ENCODE assay signal across 27 cellular contexts in the genomic region with DNA sequence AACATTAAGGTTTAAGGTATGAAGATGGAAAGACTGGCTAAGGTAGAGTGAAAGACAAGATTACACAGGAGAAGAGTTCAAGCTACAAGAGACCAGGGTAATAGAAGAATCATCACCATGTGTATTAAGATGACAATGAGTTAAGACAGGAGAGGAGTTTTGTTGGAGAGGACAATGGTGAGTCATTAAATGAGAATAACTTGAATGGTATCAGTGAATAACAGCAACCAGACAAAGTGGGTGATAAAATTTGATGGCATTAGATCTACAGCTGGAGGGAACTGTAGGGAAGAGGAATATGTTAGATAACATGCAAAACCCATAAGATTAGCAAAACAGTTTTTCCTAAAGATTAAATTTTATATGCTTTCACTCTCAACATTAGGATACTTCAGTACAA. TPM values are rescaled to one million over a fixed set of nuclear protein-coding genes. Genes with fewer than 3 reads are reported as not detected.
A peak's percentile ranks its signal among the peaks of the same experiment; 100 is the strongest.
DNase-seq lines count a peak whose midpoint lies in the region; ATAC-seq and TF ChIP-seq lines count a peak whose summit lies in the region.
"Had no signal": no experiment of that assay in that cellular context is flagged by ENCODE, and none has a peak within 500 bp of the region (broad histone marks: within the 10 kb centered on the region; RNA-seq: fewer than 3 reads in every experiment).

No MANE protein-coding gene starts in this region.

- CTCF ChIA-PET in activated naive CD4-positive, alpha-beta T cell treated with anti-CD3 and anti-CD28 coated beads, Interleukin-2, amount 10 ng/mL, durations not matched to agents 7 days and 5 days (lab: Charles Lee), result interaction anchor here (0.8 to 3.2 kb wide), 3 partner anchors 17 to 108 kb away, joined by 3 to 10 read pairs (median 4); no protein-coding TSS in a partner anchor
- CTCF ChIA-PET in activated CD8-positive, alpha-beta T cell treated with anti-CD3 and anti-CD28 coated beads, Interleukin-2, amount 10 ng/mL, durations not matched to agents 7 days and 5 days (lab: Charles Lee), result interaction anchor here (1.0 to 3.9 kb wide), 6 partner anchors 10 to 108 kb away, joined by 3 to 29 read pairs (median 4); a partner anchor contains a TSS

- peaks cover 4% of the 10 kb centered on the region for H3K4me1 Mint-ChIP-seq in activated naive CD4-positive, alpha-beta T cell treated with anti-CD3 and anti-CD28 coated beads, Interleukin-2, amount 10 ng/mL, durations not matched to agents 7 days and 5 days
- peaks cover 11% of the 10 kb centered on the region for H3K4me1 Mint-ChIP-seq in activated CD8-positive, alpha-beta T cell treated with anti-CD3 and anti-CD28 coated beads, Interleukin-2, amount 10 ng/mL, durations not matched to agents 7 days and 5 days (ENCODE audit: low read depth)
- peaks cover 11% of the 10 kb centered on the region for H3K4me1 Mint-ChIP-seq in stimulated activated naive CD8-positive, alpha-beta T cell treated with anti-CD3 and anti-CD28 coated beads, Interleukin-15, amount 100 ng/mL, for 72 hours
- H3K4me1 Mint-ChIP-seq: activated B cell treated with CpG ODN at 0.5 μM for 24 hours, memory B cell had no signal

- no peak for DNase-seq in activated naive CD4-positive, alpha-beta T cell treated with anti-CD3 and anti-CD28 coated beads, Interleukin-2, amount 10 ng/mL, durations not matched to agents 7 days and 5 days
- DNase-seq in activated naive CD4-positive, alpha-beta T cell treated with anti-CD3 and anti-CD28 coated beads, Interleukin-2, amount 50 U/mL, for 72 hours (ENCODE audit: low spot score in 2 of 2), result no peak
- no peak for DNase-seq in activated CD8-positive, alpha-beta T cell treated with anti-CD3 and anti-CD28 coated beads, Interleukin-2, amount 10 ng/mL, durations not matched to agents 7 days and 5 days
- DNase-seq in fibroblast of mammary gland (ENCODE audit: low read depth) (peak; percentile 24), putamen (ENCODE audit: low spot score) (no peak)
- DNase-seq in stimulated activated naive CD8-positive, alpha-beta T cell treated with anti-CD3 and anti-CD28 coated beads, Interleukin-15, amount 100 ng/mL, for 72 hours, result no peak
- no peak for DNase-seq in effector CD8-positive, alpha-beta T cell (lab: John Stamatoyannopoulos, UW)
- DNase-seq: activated B cell treated with CpG ODN at 0.5 μM for 24 hours; activated CD4-positive, alpha-beta T cell treated with anti-CD3 and anti-CD28 coated beads, Interleukin-2, amount 50 U/mL, for 48 hours; activated naive CD4-positive, alpha-beta T cell; BE2C; central memory CD4-positive, alpha-beta T cell; dermis blood vessel endothelial cell; DMS53; GDM1; heart right ventricle; left cardiac atrium; NCI-H1048; NCI-H187; NCI-H526; psoas muscle; stimulated activated CD8-positive, alpha-beta memory T cell treated with anti-CD3 and anti-CD28 coated beads, Interleukin-4, amount 100 ng/mL, for 48 hours; substantia nigra had no signal

- no peaks in the 10 kb centered on the region for H3K27me3 Mint-ChIP-seq in activated naive CD4-positive, alpha-beta T cell treated with anti-CD3 and anti-CD28 coated beads, Interleukin-2, amount 10 ng/mL, durations not matched to agents 7 days and 5 days
- H3K27me3 Mint-ChIP-seq in activated CD8-positive, alpha-beta T cell treated with anti-CD3 and anti-CD28 coated beads, Interleukin-2, amount 10 ng/mL, durations not matched to agents 7 days and 5 days (ENCODE audit: low read depth), result no peaks in the 10 kb centered on the region
- H3K27me3 Mint-ChIP-seq in stimulated activated naive CD8-positive, alpha-beta T cell treated with anti-CD3 and anti-CD28 coated beads, Interleukin-15, amount 100 ng/mL, for 72 hours, result no peaks in the 10 kb centered on the region

- peak overlapping the region; percentile 4 for H3K27ac Mint-ChIP-seq in activated naive CD4-positive, alpha-beta T cell treated with anti-CD3 and anti-CD28 coated beads, Interleukin-2, amount 10 ng/mL, durations not matched to agents 7 days and 5 days
- H3K27ac Mint-ChIP-seq in activated naive CD4-positive, alpha-beta T cell treated with anti-CD3 and anti-CD28 coated beads, Interleukin-2, amount 50 U/mL, for 72 hours, result peak overlapping the region in 1 of 2 donors; percentile 1
- peak overlapping the region; percentile 56 for H3K27ac Mint-ChIP-seq in activated CD8-positive, alpha-beta T cell treated with anti-CD3 and anti-CD28 coated beads, Interleukin-2, amount 10 ng/mL, durations not matched to agents 7 days and 5 days
- H3K27ac Mint-ChIP-seq in stimulated activated naive CD8-positive, alpha-beta T cell treated with anti-CD3 and anti-CD28 coated beads, Interleukin-15, amount 100 ng/mL, for 72 hours, result peak overlapping the region in 1 of 2 donors; percentile 94
- H3K27ac Mint-ChIP-seq: activated B cell treated with CpG ODN at 0.5 μM for 24 hours; memory B cell; T-helper 1 cell treated with Interleukin-12 subunit alpha and Interleukin-12 subunit beta and Interleukin-4 antibody, amounts not matched to agents 30 μg/mL and 1 μg/mL, for 36 hours had no signal

- H3K36me3 Mint-ChIP-seq in activated naive CD4-positive, alpha-beta T cell treated with anti-CD3 and anti-CD28 coated beads, Interleukin-2, amount 10 ng/mL, durations not matched to agents 7 days and 5 days, result peaks cover 32% of the 10 kb centered on the region
- H3K36me3 Mint-ChIP-seq in activated naive CD4-positive, alpha-beta T cell treated with anti-CD3 and anti-CD28 coated beads, Interleukin-2, amount 50 U/mL, for 72 hours, result peaks cover 0 to 7% of the 10 kb centered on the region in 2 donors
- H3K36me3 Mint-ChIP-seq in activated CD8-positive, alpha-beta T cell treated with anti-CD3 and anti-CD28 coated beads, Interleukin-2, amount 10 ng/mL, durations not matched to agents 7 days and 5 days (ENCODE audit: low read depth), result peaks cover 50% of the 10 kb centered on the region
- H3K36me3 Mint-ChIP-seq: memory B cell had no signal

- POLR2A ChIA-PET in activated CD8-positive, alpha-beta T cell treated with anti-CD3 and anti-CD28 coated beads, Interleukin-2, amount 10 ng/mL, durations not matched to agents 7 days and 5 days (lab: Charles Lee), result interaction anchor here (0.5 to 0.6 kb wide), 2 partner anchors 18 to 159 kb away, joined by 3 read pairs; no protein-coding TSS in a partner anchor

- no peaks in the 10 kb centered on the region for H3K9me3 Mint-ChIP-seq in activated naive CD4-positive, alpha-beta T cell treated with anti-CD3 and anti-CD28 coated beads, Interleukin-2, amount 10 ng/mL, durations not matched to agents 7 days and 5 days
- no peaks in the 10 kb centered on the region for H3K9me3 Mint-ChIP-seq in activated naive CD4-positive, alpha-beta T cell treated with anti-CD3 and anti-CD28 coated beads, Interleukin-2, amount 50 U/mL, for 72 hours
- H3K9me3 Mint-ChIP-seq in activated CD8-positive, alpha-beta T cell treated with anti-CD3 and anti-CD28 coated beads, Interleukin-2, amount 10 ng/mL, durations not matched to agents 7 days and 5 days (ENCODE audit: insufficient read depth), result no peaks in the 10 kb centered on the region
- no peaks in the 10 kb centered on the region for H3K9me3 Mint-ChIP-seq in stimulated activated naive CD8-positive, alpha-beta T cell treated with anti-CD3 and anti-CD28 coated beads, Interleukin-15, amount 100 ng/mL, for 72 hours
- H3K9me3 Mint-ChIP-seq: activated B cell treated with CpG ODN at 0.5 μM for 24 hours; memory B cell; T-helper 1 cell treated with Interleukin-12 subunit alpha and Interleukin-12 subunit beta and Interleukin-4 antibody, amounts not matched to agents 30 μg/mL and 1 μg/mL, for 36 hours had no signal

- no peak for ATAC-seq in activated naive CD4-positive, alpha-beta T cell treated with anti-CD3 and anti-CD28 coated beads, Interleukin-2, amount 50 U/mL, for 72 hours
- ATAC-seq in activated CD8-positive, alpha-beta T cell treated with anti-CD3 and anti-CD28 coated beads, Interleukin-2, amount 10 ng/mL, durations not matched to agents 7 days and 5 days, result no peak
- ATAC-seq in stimulated activated naive CD8-positive, alpha-beta T cell treated with anti-CD3 and anti-CD28 coated beads, Interleukin-15, amount 100 ng/mL, for 72 hours, result peak; percentile 50
- no peak for ATAC-seq in HG03025 (IDR thresholded peaks at IDR 0.05; ENCODE audit: low FRiP score, unreplicated experiment)
- ATAC-seq: heart right ventricle, left cardiac atrium, psoas muscle had no signal

- no peak for TF ChIP-seq CTCF in fibroblast of mammary gland (conservative IDR thresholded peaks at IDR 0.05; ENCODE audit: control insufficient read depth, insufficient read depth, low read depth, low read length)

- H3K4me3 ChIP-seq in fibroblast of mammary gland (ENCODE audit: control insufficient read depth, low read depth, low read length), result no peak overlapping the region
- H3K4me3 ChIP-seq: ascending aorta, heart right ventricle, psoas muscle had no signal

- H3K4me3 Mint-ChIP-seq in activated naive CD4-positive, alpha-beta T cell treated with anti-CD3 and anti-CD28 coated beads, Interleukin-2, amount 10 ng/mL, durations not matched to agents 7 days and 5 days, result no peak overlapping the region
- H3K4me3 Mint-ChIP-seq in activated CD8-positive, alpha-beta T cell treated with anti-CD3 and anti-CD28 coated beads, Interleukin-2, amount 10 ng/mL, durations not matched to agents 7 days and 5 days, result no peak overlapping the region
- H3K4me3 Mint-ChIP-seq in stimulated activated naive CD8-positive, alpha-beta T cell treated with anti-CD3 and anti-CD28 coated beads, Interleukin-15, amount 100 ng/mL, for 72 hours, result no peak overlapping the region
- H3K4me3 Mint-ChIP-seq: activated B cell treated with CpG ODN at 0.5 μM for 24 hours; memory B cell; T-helper 1 cell treated with Interleukin-12 subunit alpha and Interleukin-12 subunit beta and Interleukin-4 antibody, amounts not matched to agents 30 μg/mL and 1 μg/mL, for 36 hours had no signal

RNA-seq across cellular contexts. Expression of a gene that starts 18.8 kb away (rescaled TPM):
- total RNA-seq in activated naive CD4-positive, alpha-beta T cell treated with anti-CD3 and anti-CD28 coated beads, Interleukin-2, amount 50 U/mL, for 72 hours, result 10 to 100 TPM; 51.8 to 83.8 TPM
- total RNA-seq in activated CD8-positive, alpha-beta T cell treated with anti-CD3 and anti-CD28 coated beads, Interleukin-2, amount 10 ng/mL, durations not matched to agents 7 days and 5 days, result 10 to 100 TPM; 66.0 to 74.1 TPM
